37 cellular contexts compared by ENCODE assay signal in the genomic region with DNA sequence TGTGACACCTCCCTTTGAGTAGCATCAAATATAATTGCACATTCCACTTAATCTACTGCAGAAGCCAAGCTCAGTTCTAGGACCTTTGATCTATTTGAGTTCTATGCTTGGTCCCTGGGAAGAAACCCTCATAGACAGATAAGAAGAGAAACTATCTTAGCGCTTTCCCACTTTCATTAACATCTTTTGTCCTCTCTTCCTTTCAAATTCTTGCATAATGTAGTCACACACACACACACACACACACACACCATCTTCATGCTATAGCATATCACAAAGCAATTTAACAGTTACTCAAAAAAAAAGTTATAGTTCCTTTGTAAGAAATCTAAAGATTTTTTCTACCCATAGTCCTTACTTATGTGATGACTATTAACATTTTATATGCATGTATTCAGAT.
"Had no signal": no experiment of that assay in that cellular context is flagged by ENCODE, and none has a peak within 500 bp of the region (broad histone marks: within the 10 kb centered on the region; RNA-seq: fewer than 3 reads in every experiment).

No MANE protein-coding gene starts in this region.

- H3K36me3 Mint-ChIP-seq: activated CD4-positive, alpha-beta memory T cell treated with anti-CD3 and anti-CD28 coated beads for 36 hours; activated naive CD4-positive, alpha-beta T cell treated with anti-CD3 and anti-CD28 coated beads, Interleukin-2, amount 50 U/mL, for 72 hours; brain had no signal

- ATAC-seq: activated naive CD4-positive, alpha-beta T cell treated with anti-CD3 and anti-CD28 coated beads, Interleukin-2, amount 50 U/mL, for 72 hours; activated T-cell treated with anti-CD3 and anti-CD28 coated beads, Interleukin-2, amount 50 U/mL, for 4 hours; Panc1 had no signal

- H3K27me3 ChIP-seq: adrenal gland, SJSA1 had no signal

- H3K27ac ChIP-seq: adrenal gland, SJSA1, VCaP had no signal

- H3K9me3 ChIP-seq: adrenal gland, SJSA1 had no signal

- H3K27ac Mint-ChIP-seq: activated B cell treated with CpG ODN at 0.5 μM for 24 hours; activated CD4-positive, alpha-beta memory T cell treated with anti-CD3 and anti-CD28 coated beads for 36 hours; activated naive CD4-positive, alpha-beta T cell treated with anti-CD3 and anti-CD28 coated beads for 36 hours; activated naive CD4-positive, alpha-beta T cell treated with anti-CD3 and anti-CD28 coated beads, Interleukin-2, amount 50 U/mL, for 72 hours; activated T-helper 1 cell treated with anti-CD3 and anti-CD28 coated beads, Interleukin-12 subunit alpha, Interleukin-12 subunit beta, Interleukin-2, Interleukin-4 antibody, amounts not matched to agents 30 ng/mL and 10 ng/mL and 1 ng/mL, durations not matched to agents 14 hours and 24 hours and 36 hours; brain had no signal

- H3K4me1 ChIP-seq: adrenal gland, SJSA1 had no signal

- H3K36me3 ChIP-seq: adrenal gland, SJSA1 had no signal

- H3K4me1 Mint-ChIP-seq: activated B cell treated with CpG ODN at 0.5 μM for 24 hours had no signal

- H3K9me3 Mint-ChIP-seq: brain had no signal

- H3K4me3 Mint-ChIP-seq: activated B cell treated with CpG ODN at 0.5 μM for 24 hours; activated CD4-positive, alpha-beta memory T cell treated with anti-CD3 and anti-CD28 coated beads for 36 hours; activated naive CD4-positive, alpha-beta T cell treated with anti-CD3 and anti-CD28 coated beads for 36 hours; activated T-cell treated with anti-CD3 and anti-CD28 coated beads, Interleukin-2, amount 50 U/mL, for 4 hours; activated T-helper 1 cell treated with anti-CD3 and anti-CD28 coated beads, Interleukin-12 subunit alpha, Interleukin-12 subunit beta, Interleukin-2, Interleukin-4 antibody, amounts not matched to agents 30 ng/mL and 10 ng/mL and 1 ng/mL, durations not matched to agents 14 hours and 24 hours and 36 hours; brain had no signal

- DNase-seq: activated B cell treated with CpG ODN at 0.5 μM for 24 hours; activated CD4-positive, alpha-beta memory T cell treated with anti-CD3 and anti-CD28 coated beads for 36 hours; activated CD4-positive, alpha-beta T cell treated with anti-CD3 and anti-CD28 coated beads for 4 hours; activated CD4-positive, alpha-beta T cell treated with anti-CD3 and anti-CD28 coated beads, Interleukin-2, amount 50 U/mL, for 1 hour; activated CD4-positive, CD25-positive, alpha-beta regulatory T cell treated with anti-CD3 and anti-CD28 coated beads, Interleukin-2, amount 50 U/mL, for 72 hours; activated CD8-positive, alpha-beta memory T cell treated with anti-CD3 and anti-CD28 coated beads, Interleukin-2, amount 50 U/mL, for 4 hours; activated gamma-delta T cell treated with Interleukin-2 at 50 U/mL for 16 hours; activated naive CD4-positive, alpha-beta T cell treated with anti-CD3 and anti-CD28 coated beads for 36 hours; activated T-cell treated with anti-CD3 and anti-CD28 coated beads for 4 hours; activated T-cell treated with anti-CD3 and anti-CD28 coated beads, Interleukin-2, amount 50 U/mL, for 4 hours; adrenal gland; caudate nucleus; KG1; MM.1S; MV-4-11; NCI-H1092 treated with DMSO at 0.1 percent for 48 hours; NCI-H1417; NCI-H146; NCI-H187; NCI-H2029 treated with DMSO at 0.1 percent for 48 hours; NCI-H2107; NCI-H2171; NCI-H510A; NCI-H526; NCI-H748 treated with DMSO at 0.1 percent for 48 hours; NK-92 treated with Interleukin-12 subunit alpha and Interleukin-12 subunit beta, amount 100 ng/mL, for 24 hours; SHP77 treated with DMSO at 0.1 percent for 48 hours; SW 1271; T-helper 1 cell; T-helper 2 cell; T-helper 9 cell had no signal

- H3K4me3 ChIP-seq: adrenal gland, SJSA1 had no signal

- H3K27me3 Mint-ChIP-seq: activated B cell treated with CpG ODN at 0.5 μM for 24 hours; activated CD4-positive, alpha-beta memory T cell treated with anti-CD3 and anti-CD28 coated beads for 36 hours; brain had no signal
